1 cellular context compared by ENCODE assay signal in genomic region chr17:29197516-29198272, GRCh38.
TF ChIP-seq lines count a peak whose summit lies in the region.

No MANE protein-coding gene starts in this region.

TF ChIP-seq in IMR-90, 13 proteins besides CTCF, POLR2A, EP300 and RAD21 (continued from another document):
- TF ChIP-seq USF2 (IDR thresholded peaks at IDR 0.05; ENCODE audit: low read depth, low read length): no peak
- no peak for TF ChIP-seq NFE2L2 (IDR thresholded peaks at IDR 0.05; ENCODE audit: low read depth, low read length)
- no peak for TF ChIP-seq CHD1 (IDR thresholded peaks at IDR 0.05; ENCODE audit: low read depth, low read length)
- no peak for TF ChIP-seq CEBPB (IDR thresholded peaks at IDR 0.05; ENCODE audit: low read depth, low read length)
- TF ChIP-seq FOS (IDR thresholded peaks at IDR 0.05; ENCODE audit: low read depth, low read length): no peak
